ENCODE assay signal across 8 cellular contexts in the genomic region with DNA sequence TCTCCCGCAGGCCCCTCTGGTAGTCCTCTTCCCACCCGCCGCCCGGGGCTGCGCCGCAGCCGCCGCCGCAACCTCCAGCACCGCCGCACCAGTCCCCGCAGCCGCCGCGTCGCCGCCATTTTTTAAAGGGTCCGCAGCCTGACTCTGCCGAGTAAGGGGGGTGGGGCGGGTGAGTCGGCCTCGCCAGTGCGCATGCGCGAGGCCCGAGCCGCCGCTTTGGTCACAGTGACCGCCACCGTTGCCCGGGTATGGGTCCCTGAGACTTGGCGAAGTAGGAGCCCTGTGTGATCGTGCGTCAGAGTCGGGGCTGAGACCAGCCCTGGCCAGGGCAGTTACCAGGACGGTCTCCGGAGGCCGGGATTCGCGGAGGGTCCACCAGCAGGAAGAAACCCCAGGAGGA.
DNase-seq lines count a peak whose midpoint lies in the region; ATAC-seq and TF ChIP-seq lines count a peak whose summit lies in the region.
"Not testable (repeated sequence)": the region's sequence is repeated elsewhere in the genome, so short reads cannot be mapped to it uniquely, and the experiment has no call there.

No MANE protein-coding gene starts in this region.

- peaks cover 17% of the 10 kb centered on the region for H3K79me2 ChIP-seq in DOHH2 (ENCODE audit: control insufficient read depth, low read length)

- H3K27ac ChIP-seq in DOHH2 (ENCODE audit: low read depth, low read length) = peak overlapping the region; percentile 43
- not testable (repeated sequence) for H3K27ac ChIP-seq in ectodermal cell (ENCODE audit: insufficient read depth, low read depth, low read length, poor library complexity, severe bottlenecking)
- peak overlapping the region; percentile 72 for H3K27ac ChIP-seq in subcutaneous abdominal adipose tissue (ENCODE audit: low read depth, low read length)

- peak overlapping the region; percentile 80 for H3K4me3 ChIP-seq in DOHH2 (ENCODE audit: low read length)
- peak overlapping the region; percentile 66 for H3K4me3 ChIP-seq in NB4 (ENCODE audit: low read depth, low read length)
- H3K4me3 ChIP-seq in ectodermal cell (ENCODE audit: insufficient read depth, low read depth, low read length) = peak overlapping the region; percentile 43
- peak overlapping the region in 4 of 5 donors; percentile 65 to 79 (median 70) for H3K4me3 ChIP-seq in subcutaneous abdominal adipose tissue (ENCODE audit: low read depth in 1 of 5, low read length in 5 of 5)

- H4K20me1 ChIP-seq in DOHH2 (ENCODE audit: control insufficient read depth, insufficient read depth, low read depth, low read length) = not testable (repeated sequence)

- intact Hi-C loops in sciatic nerve (cut with DNase I) = not testable (repeated sequence)

- not testable (repeated sequence) for TF ChIP-seq POLR2A in NB4 (IDR thresholded peaks at IDR 0.05; ENCODE audit: extremely low read depth, insufficient read length)

- H3K4me2 ChIP-seq in DOHH2 (ENCODE audit: low read length) = peak overlapping the region; percentile 56

- H3K4me1 ChIP-seq in DOHH2 (ENCODE audit: control insufficient read depth, low read length) (peaks cover 11% of the 10 kb centered on the region), subcutaneous abdominal adipose tissue (ENCODE audit: control insufficient read depth in 5 of 5, insufficient read depth in 5 of 5, low read length in 5 of 5) (peaks cover 0 to 11% (median 0%) of the 10 kb centered on the region in 5 donors)
- not testable (repeated sequence) for H3K4me1 ChIP-seq in ectodermal cell (ENCODE audit: control insufficient read depth, insufficient read depth, low read length)

- peak overlapping the region in 1 of 5 donors; percentile 55 for H3K9ac ChIP-seq in subcutaneous abdominal adipose tissue (ENCODE audit: low read length in 5 of 5)

- not testable (repeated sequence) for ATAC-seq in left lobe of liver, sciatic nerve

- not testable (repeated sequence) for TF ChIP-seq CTCF in DOHH2 (IDR thresholded peaks at IDR 0.05; ENCODE audit: low read depth, low read length, poor library complexity, severe bottlenecking); NB4 (IDR thresholded peaks at IDR 0.05; ENCODE audit: low read depth, low read length)

- not testable (repeated sequence) for H3K27me3 ChIP-seq in DOHH2 (ENCODE audit: control insufficient read depth, low read length); ectodermal cell (ENCODE audit: control insufficient read depth, insufficient read depth, low read length, poor library complexity, severe bottlenecking); subcutaneous abdominal adipose tissue (ENCODE audit: control insufficient read depth in 5 of 5, insufficient read depth in 4 of 5, low read length in 5 of 5)

- 0 to 2% methylated on average over 31 to 32 of the region's 40 CpGs for WGBS in ectodermal cell, 2 experiments

- not testable (repeated sequence) for H3K9me2 ChIP-seq in DOHH2 (replicated peaks; ENCODE audit: control insufficient read depth, low read length)

- not testable (repeated sequence) for H3K36me3 ChIP-seq in DOHH2 (ENCODE audit: control insufficient read depth, low read length); ectodermal cell (ENCODE audit: control insufficient read depth, insufficient read depth, low read length); subcutaneous abdominal adipose tissue (ENCODE audit: control insufficient read depth in 5 of 5, insufficient read depth in 5 of 5, low read length in 5 of 5)

- not testable (repeated sequence) for H3F3A ChIP-seq in DOHH2 (ENCODE audit: control insufficient read depth, insufficient read depth)

- not testable (repeated sequence) for H3K9me3 ChIP-seq in DOHH2 (ENCODE audit: control insufficient read depth, insufficient read depth, low read length); ectodermal cell (ENCODE audit: control insufficient read depth, low read length); subcutaneous abdominal adipose tissue (ENCODE audit: control insufficient read depth in 5 of 5, low read length in 5 of 5)

- DNase-seq in NB4 (ENCODE audit: low read depth) (peak; percentile 63), SK-N-DZ (ENCODE audit: low spot score) (peak; percentile 51), left lobe of liver (ENCODE audit: low spot score) (peak; percentile 81), sciatic nerve (ENCODE audit: low spot score) (peak; percentile 94)
- DNase-seq in activated T-cell treated with anti-CD3 and anti-CD28 coated beads, Interleukin-2, amount 50 U/mL, for 48 hours = peak; percentile 89 to 92
